In the genomic region with DNA sequence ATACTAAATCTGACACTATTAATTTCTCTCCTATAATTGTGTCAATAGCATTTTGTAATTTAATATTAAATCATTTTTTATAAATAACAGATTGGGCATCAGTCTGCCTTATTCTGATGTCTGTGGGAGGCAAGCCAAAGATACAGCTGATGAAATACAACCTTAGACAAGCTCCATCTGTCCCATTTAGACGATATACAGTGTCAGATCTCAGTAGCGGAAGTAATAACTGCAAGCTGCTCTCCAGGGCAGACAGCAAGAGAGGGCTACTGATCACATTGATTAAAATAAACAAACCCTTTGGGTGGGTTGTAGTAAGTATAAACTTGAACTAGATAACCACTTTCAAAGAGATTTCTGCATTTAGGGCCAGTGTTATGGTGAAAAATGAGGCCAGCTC, we compare ENCODE assay signal across 20 cellular contexts.
DNase-seq lines count a peak whose midpoint lies in the region; TF ChIP-seq lines count a peak whose summit lies in the region.
"Had no signal": no experiment of that assay in that cellular context is flagged by ENCODE, and none has a peak within 500 bp of the region (broad histone marks: within the 10 kb centered on the region; RNA-seq: fewer than 3 reads in every experiment).

No MANE protein-coding gene starts in this region.

- H3K27ac Mint-ChIP-seq in mesothelial cell of epicardium, result peak overlapping the region; percentile 56
- H3K27ac Mint-ChIP-seq: CD8-positive, alpha-beta T cell; GM23338; T-cell had no signal

- H3K36me3 Mint-ChIP-seq in mesothelial cell of epicardium, result no peaks in the 10 kb centered on the region
- H3K36me3 Mint-ChIP-seq: CD8-positive, alpha-beta T cell; T-cell had no signal

- peaks cover 0 to 6% of the 10 kb centered on the region in 2 experiments; a peak in 2 of 4 replicates for H3K4me1 ChIP-seq in SK-N-SH (ENCODE audit: control insufficient read depth in 1 of 2, insufficient read depth in 2 of 2, low read depth in 1 of 2, low read length in 1 of 2)
- H3K4me1 ChIP-seq: BLaER1, SJSA1 had no signal

- no peaks in the 10 kb centered on the region for H3K27me3 Mint-ChIP-seq in mesothelial cell of epicardium (ENCODE audit: low read depth)
- H3K27me3 Mint-ChIP-seq: T-cell had no signal

- CTCF ChIA-PET in SK-N-SH (lab: Yijun Ruan, JAX), result interaction anchor here (1.1 to 1.8 kb wide), 6 partner anchors 11 to 975 kb away, joined by 3 to 5 read pairs (median 4); no protein-coding TSS in a partner anchor

- no peaks in the 10 kb centered on the region for H4K20me1 ChIP-seq in SK-N-SH (ENCODE audit: insufficient read depth)
- H4K20me1 ChIP-seq: BLaER1 had no signal

- TF ChIP-seq RAD21 in SK-N-SH (IDR thresholded peaks at IDR 0.05; ENCODE audit: low read length), result no peak

- POLR2A ChIA-PET in SK-N-SH (lab: Yijun Ruan, JAX), result interaction anchor here (0.9 kb wide), 1 partner anchor 28 kb away, joined by 3 read pairs; no protein-coding TSS in a partner anchor

- no peaks in the 10 kb centered on the region for H3K27me3 ChIP-seq in SK-N-SH (ENCODE audit: insufficient read depth)
- H3K27me3 ChIP-seq: BLaER1, SJSA1 had no signal

- no peaks in the 10 kb centered on the region for H3K9me3 Mint-ChIP-seq in mesothelial cell of epicardium
- H3K9me3 Mint-ChIP-seq: GM23338 had no signal

- no peak overlapping the region for H3K4me3 Mint-ChIP-seq in mesothelial cell of epicardium
- H3K4me3 Mint-ChIP-seq: CD8-positive, alpha-beta T cell; GM23338; T-cell had no signal

- H3K4me3 ChIP-seq in SK-N-SH (ENCODE audit: low read depth in 2 of 2, low read length in 1 of 2), result no peak overlapping the region
- H3K4me3 ChIP-seq: BLaER1, GM23338, SJSA1 had no signal

- H3K4me2 ChIP-seq in SK-N-SH, result no peak overlapping the region
- H3K4me2 ChIP-seq: BLaER1, GM23338 had no signal

- no peaks in the 10 kb centered on the region for H3K9me3 ChIP-seq in SK-N-SH
- H3K9me3 ChIP-seq: BLaER1, SJSA1 had no signal

- H3K9ac ChIP-seq in SK-N-SH, result no peak overlapping the region
- H3K9ac ChIP-seq: BLaER1 had no signal

- H3K9me2 ChIP-seq in SK-N-SH, result no peaks in the 10 kb centered on the region

- DNase-seq in NCI-H1105 (lab: John Stamatoyannopoulos, UW) (peak; percentile 0), NCI-H1105 treated with DMSO at 0.1 percent for 48 hours (lab: John Stamatoyannopoulos, UW) (no peak), NCI-H446 treated with DMSO at 0.1 percent for 48 hours (lab: John Stamatoyannopoulos, UW) (peak; percentile 62), SK-N-SH (peak; percentile 26), mesothelial cell of epicardium (ENCODE audit: low spot score in 2 of 2, unreplicated experiment in 2 of 2) (no peak), DMS114 treated with DMSO at 0.1 percent for 48 hours (lab: John Stamatoyannopoulos, UW; ENCODE audit: unreplicated experiment) (no peak), SW 1271 (lab: John Stamatoyannopoulos, UW) (no peak)
- no peak for DNase-seq in stimulated activated naive CD4-positive, alpha-beta T cell (lab: John Stamatoyannopoulos, UW)
- DNase-seq: CD8-positive, alpha-beta T cell; DND-41; GDM1; NCI-H1048; NCI-H187 treated with DMSO at 0.1 percent for 48 hours; NCI-H526; T-cell had no signal

- H3F3A ChIP-seq in SK-N-SH (replicated peaks; ENCODE audit: insufficient read depth), result no peaks in the 10 kb centered on the region

- WGBS in SK-N-SH (ENCODE audit: low lambda C conversion rate), result 8% methylated on average over 2 of the region's 2 CpGs

- TF ChIP-seq CTCF in SK-N-SH (IDR thresholded peaks at IDR 0.05), result no peak
- TF ChIP-seq CTCF in mesothelial cell of epicardium (IDR thresholded peaks at IDR 0.05; ENCODE audit: unreplicated experiment), result no peak

- no peaks in the 10 kb centered on the region for H3K79me2 ChIP-seq in SK-N-SH (ENCODE audit: insufficient read depth)

- peak overlapping the region in 1 of 2 experiments; percentile 95; a peak in 2 of 4 replicates for H3K27ac ChIP-seq in SK-N-SH (ENCODE audit: low read depth in 2 of 2, low read length in 1 of 2)
- H3K27ac ChIP-seq: 22Rv1, BLaER1, RWPE1, SJSA1 had no signal

- TF ChIP-seq EP300 in SK-N-SH (IDR thresholded peaks at IDR 0.05; ENCODE audit: borderline replicate concordance in 1 of 2, low read depth in 1 of 2, low read length in 1 of 2), result peak in 1 of 2 experiments; percentile 90; a peak in 2 of 4 replicates

- no peak overlapping the region for H2AFZ ChIP-seq in SK-N-SH (ENCODE audit: low read depth)
- H2AFZ ChIP-seq: GM23338 had no signal

- no peaks in the 10 kb centered on the region for H3K36me3 ChIP-seq in SK-N-SH (replicated peaks in 1 of 2; ENCODE audit: control insufficient read depth in 1 of 2, insufficient read depth in 2 of 2, low read length in 1 of 2)
- H3K36me3 ChIP-seq: BLaER1, SJSA1 had no signal

- H3K4me1 Mint-ChIP-seq in mesothelial cell of epicardium, result peaks cover 33% of the 10 kb centered on the region
- H3K4me1 Mint-ChIP-seq: GM23338, T-cell had no signal

TF ChIP-seq in SK-N-SH, 30 proteins besides CTCF, POLR2A, EP300 and RAD21:
- no peak for TF ChIP-seq SIN3A (IDR thresholded peaks at IDR 0.05; ENCODE audit: borderline replicate concordance, low read depth, low read length)
- TF ChIP-seq RCOR1 (IDR thresholded peaks at IDR 0.05; ENCODE audit: low read length), result peak; percentile 58
- peak; percentile 20; the same call in 1 of the 2 replicates for TF ChIP-seq TEAD4 (IDR thresholded peaks at IDR 0.05; ENCODE audit: borderline replicate concordance, insufficient read depth)
- peak; percentile 61 for TF ChIP-seq GATA2 (CRISPR knock-in tag; IDR thresholded peaks at IDR 0.05)
- peak; percentile 32; the same call in 1 of the 2 replicates for TF ChIP-seq TCF12 (IDR thresholded peaks at IDR 0.05)
TF ChIP-seq in SK-N-SH: peak in this region for 4.

Comparison
In these comparisons a context has a peak if more than half of its experiments do, and no peak if none do; other contexts are left out.
1. DNase-seq: peak in NCI-H1105 (single experiment), NCI-H446 treated with DMSO at 0.1 percent for 48 hours (single experiment) and SK-N-SH (single experiment); none in NCI-H1105 treated with DMSO at 0.1 percent for 48 hours (single experiment), mesothelial cell of epicardium (0 of 2), stimulated activated naive CD4-positive, alpha-beta T cell (0 of 6), DMS114 treated with DMSO at 0.1 percent for 48 hours (single experiment) and SW 1271 (0 of 2).